14 cellular contexts compared by ENCODE assay signal in genomic region chr17:57108656-57109392, GRCh38. TPM values are rescaled to one million over a fixed set of nuclear protein-coding genes. Genes with fewer than 3 reads are reported as not detected.
DNase-seq lines count a peak whose midpoint lies in the region; ATAC-seq, FAIRE-seq and TF ChIP-seq lines count a peak whose summit lies in the region.
"Had no signal": no experiment of that assay in that cellular context is flagged by ENCODE, and none has a peak within 500 bp of the region (broad histone marks: within the 10 kb centered on the region; RNA-seq: fewer than 3 reads in every experiment).

No MANE protein-coding gene starts in this region.

- no peaks in the 10 kb centered on the region for H3K27me3 ChIP-seq in small intestine (ENCODE audit: control insufficient read depth in 2 of 2, insufficient read depth in 2 of 2, low read length in 2 of 2)
- no peaks in the 10 kb centered on the region for H3K27me3 ChIP-seq in CD4-positive, alpha-beta T cell (ENCODE audit: control insufficient read depth, insufficient read depth, low read length)
- H3K27me3 ChIP-seq: tibial nerve had no signal

- DNase-seq in NCI-H446 (lab: John Stamatoyannopoulos, UW): peak; percentile 26 to 64
- DNase-seq in caudate nucleus (lab: John Stamatoyannopoulos, UW): peak in 2 of 61 donors; percentile 30 to 37
- DNase-seq in left colon: peak; percentile 69 to 80
- DNase-seq in small intestine: peak; percentile 50
- no peak for DNase-seq in NCI-H2107 (lab: John Stamatoyannopoulos, UW)
- no peak for DNase-seq in DMS79 treated with DMSO at 0.1 percent for 48 hours (lab: John Stamatoyannopoulos, UW)
- DNase-seq in CD4-positive, alpha-beta T cell: no peak
- DNase-seq: activated CD8-positive, alpha-beta memory T cell treated with anti-CD3 and anti-CD28 coated beads, Interleukin-2, amount 50 U/mL, for 4 hours; amniotic stem cell; GM23248; NCI-H524 treated with DMSO at 0.1 percent for 48 hours had no signal

- no peaks in the 10 kb centered on the region for H3K9me3 Mint-ChIP-seq in CD4-positive, alpha-beta T cell
- H3K9me3 Mint-ChIP-seq: memory B cell had no signal

- FAIRE-seq in small intestine (lab: Jason Lieb, UNC): no peak

- 36 to 68% (median 65%) methylated on average over 13 of the region's 13 CpGs for WGBS in small intestine, 3 donors

- no peak overlapping the region for H3K4me3 ChIP-seq in small intestine (ENCODE audit: low read depth in 1 of 2, low read length in 2 of 2)
- H3K4me3 ChIP-seq: GM23248, tibial nerve had no signal

- CTCF ChIA-PET in CD4-positive, alpha-beta T cell (lab: Charles Lee): no interaction called here

- H3K36me3 ChIP-seq in small intestine (ENCODE audit: control insufficient read depth in 2 of 2, insufficient read depth in 2 of 2, low read length in 2 of 2): peaks cover 0 to 3% of the 10 kb centered on the region in 2 donors

- peaks cover 10 to 20% of the 10 kb centered on the region in 2 donors for H3K4me1 ChIP-seq in small intestine (ENCODE audit: control insufficient read depth in 2 of 2, insufficient read depth in 1 of 2, low read depth in 1 of 2, low read length in 1 of 2)

- no peak for TF ChIP-seq CTCF in CD4-positive, alpha-beta T cell (IDR thresholded peaks at IDR 0.05)

- H3K36me3 Mint-ChIP-seq in CD4-positive, alpha-beta T cell (ENCODE audit: low read depth): peaks cover 42% of the 10 kb centered on the region

- H3K4me3 Mint-ChIP-seq in CD4-positive, alpha-beta T cell: no peak overlapping the region
- H3K4me3 Mint-ChIP-seq: memory B cell had no signal

- POLR2A ChIA-PET in CD4-positive, alpha-beta T cell (lab: Charles Lee): no interaction called here

- H3K27ac Mint-ChIP-seq in CD4-positive, alpha-beta T cell: no peak overlapping the region
- H3K27ac Mint-ChIP-seq: memory B cell had no signal

- H3K9me3 ChIP-seq in small intestine (ENCODE audit: control insufficient read depth, low read depth): no peaks in the 10 kb centered on the region
- no peaks in the 10 kb centered on the region for H3K9me3 ChIP-seq in CD4-positive, alpha-beta T cell (ENCODE audit: control insufficient read depth, low read length)
- H3K9me3 ChIP-seq: tibial nerve had no signal

- intact Hi-C loops in left colon (cut with DNase I, micrococcal nuclease): no loop called here
- intact Hi-C loops in CD4-positive, alpha-beta T cell (cut with DNase I, micrococcal nuclease): no loop called here

- H3K27me3 Mint-ChIP-seq in CD4-positive, alpha-beta T cell: no peaks in the 10 kb centered on the region
- H3K27me3 Mint-ChIP-seq: memory B cell had no signal

- H3K4me1 Mint-ChIP-seq in CD4-positive, alpha-beta T cell (ENCODE audit: low read depth): no peaks in the 10 kb centered on the region

- peak; percentile 67 for ATAC-seq in left colon
- no peak for ATAC-seq in GM18517 (IDR thresholded peaks at IDR 0.05; ENCODE audit: unreplicated experiment)
- no peak for ATAC-seq in CD4-positive, alpha-beta T cell (ENCODE audit: poor library complexity)

- peak overlapping the region; percentile 60 for H3K27ac ChIP-seq in caudate nucleus (ENCODE audit: low read depth, low read length)
- H3K27ac ChIP-seq in small intestine (ENCODE audit: low read depth in 1 of 2, low read length in 1 of 2): peak overlapping the region; percentile 49 to 96
- no peak overlapping the region for H3K27ac ChIP-seq in CD4-positive, alpha-beta T cell (ENCODE audit: low read depth, low read length)
- H3K27ac ChIP-seq: GM23248 had no signal

RNA-seq across cellular contexts. Expression of gene AKAP1, which starts 23.8 kb away (rescaled TPM):
- total RNA-seq in left colon: 100 to 1,000 TPM; 129 to 145 TPM
- polyA plus RNA-seq in small intestine: 10 to 100 TPM; 28.9 to 68.6 (median 42.3) TPM
- total RNA-seq in CD4-positive, alpha-beta T cell: 10 to 100 TPM; 20.3 to 23.1 TPM

Comparison
In these comparisons a context has a peak if more than half of its experiments do, and no peak if none do; other contexts are left out.
1. DNase-seq: peak in NCI-H446 (2 of 2), left colon (2 of 2) and small intestine (single experiment); none in NCI-H2107 (single experiment), DMS79 treated with DMSO at 0.1 percent for 48 hours (single experiment) and CD4-positive, alpha-beta T cell (0 of 10).
2. RNA of gene AKAP1, which starts 23.8 kb away (total RNA-seq): 129 to 145 TPM in left colon; 20.3 to 23.1 TPM in CD4-positive, alpha-beta T cell; every median in the first group is over 4 times any median in the second.